ENCODE assay signal across 8 cellular contexts in genomic region chr12:46523863-46524770, GRCh38.
A peak's percentile ranks its signal among the peaks of the same experiment; 100 is the strongest.
DNase-seq lines count a peak whose midpoint lies in the region; ATAC-seq and TF ChIP-seq lines count a peak whose summit lies in the region.

No MANE protein-coding gene starts in this region.

- H3K4me1 Mint-ChIP-seq in activated CD4-positive, alpha-beta T cell treated with anti-CD3 and anti-CD28 coated beads, Interleukin-2, amount 10 ng/mL, durations not matched to agents 7 days and 5 days, result peaks cover 61% of the 10 kb centered on the region

- peak overlapping the region; percentile 98 for H3K27ac Mint-ChIP-seq in activated CD4-positive, alpha-beta T cell treated with anti-CD3 and anti-CD28 coated beads, Interleukin-2, amount 10 ng/mL, durations not matched to agents 7 days and 5 days

- peak overlapping the region; percentile 64 to 71 (median 67) for H3K27ac ChIP-seq in esophagus muscularis mucosa (replicated peaks in 1 of 4)
- peak overlapping the region; percentile 9 for H3K27ac ChIP-seq in skeletal muscle tissue (ENCODE audit: low read depth, low read length)

- H3K36me3 Mint-ChIP-seq in activated CD4-positive, alpha-beta T cell treated with anti-CD3 and anti-CD28 coated beads, Interleukin-2, amount 10 ng/mL, durations not matched to agents 7 days and 5 days (ENCODE audit: low read depth), result peaks cover 39% of the 10 kb centered on the region

- peaks cover 18% of the 10 kb centered on the region for H3K9me3 Mint-ChIP-seq in activated CD4-positive, alpha-beta T cell treated with anti-CD3 and anti-CD28 coated beads, Interleukin-2, amount 10 ng/mL, durations not matched to agents 7 days and 5 days

- no peak for TF ChIP-seq CTCF in esophagus muscularis mucosa (IDR thresholded peaks at IDR 0.05)

- no peak for TF ChIP-seq POLR2A in esophagus muscularis mucosa (IDR thresholded peaks at IDR 0.05; ENCODE audit: low read depth)

- H3K36me3 ChIP-seq in esophagus muscularis mucosa (no peaks in the 10 kb centered on the region), skeletal muscle tissue (ENCODE audit: control insufficient read depth in 3 of 3, insufficient read depth in 3 of 3, low read length in 3 of 3) (no peaks in the 10 kb centered on the region)

- intact Hi-C loops in esophagus muscularis mucosa (cut with DNase I), result loop anchor here (10.0 kb wide), 1 partner anchor 139 kb away; no protein-coding TSS in a partner anchor
- intact Hi-C loops in sciatic nerve (cut with DNase I), result no loop called here

- H3K27me3 ChIP-seq in esophagus muscularis mucosa, result no peaks in the 10 kb centered on the region
- H3K27me3 ChIP-seq in skeletal muscle tissue (ENCODE audit: control insufficient read depth in 3 of 3, insufficient read depth in 3 of 3, low read length in 3 of 3), result no peaks in the 10 kb centered on the region

- H3K9ac ChIP-seq in skeletal muscle tissue (ENCODE audit: low read depth in 1 of 3, low read length in 3 of 3), result no peak overlapping the region

- no peaks in the 10 kb centered on the region for H3K27me3 Mint-ChIP-seq in activated CD4-positive, alpha-beta T cell treated with anti-CD3 and anti-CD28 coated beads, Interleukin-2, amount 10 ng/mL, durations not matched to agents 7 days and 5 days

- peaks cover 38 to 49% (median 46%) of the 10 kb centered on the region in 4 donors for H3K4me1 ChIP-seq in esophagus muscularis mucosa
- H3K4me1 ChIP-seq in skeletal muscle tissue (ENCODE audit: control insufficient read depth in 3 of 3, insufficient read depth in 3 of 3, low read length in 3 of 3), result peaks cover 12 to 22% (median 13%) of the 10 kb centered on the region in 3 donors

- peak overlapping the region; percentile 64 for H3K4me3 Mint-ChIP-seq in activated CD4-positive, alpha-beta T cell treated with anti-CD3 and anti-CD28 coated beads, Interleukin-2, amount 10 ng/mL, durations not matched to agents 7 days and 5 days

- CTCF ChIA-PET in activated CD4-positive, alpha-beta T cell treated with anti-CD3 and anti-CD28 coated beads, Interleukin-2, amount 10 ng/mL, durations not matched to agents 7 days and 5 days (lab: Charles Lee), result interaction anchor here (0.7 to 1.4 kb wide), 13 partner anchors 10 to 876 kb away, joined by 3 to 8 read pairs (median 3); no protein-coding TSS in a partner anchor

- H3K4me3 ChIP-seq in esophagus muscularis mucosa (no peak overlapping the region), skeletal muscle tissue (ENCODE audit: low read length in 3 of 3) (no peak overlapping the region)

- DNase-seq in activated CD4-positive, alpha-beta T cell treated with anti-CD3 and anti-CD28 coated beads, Interleukin-2, amount 10 ng/mL, durations not matched to agents 7 days and 5 days, result peak; percentile 75
- DNase-seq in esophagus muscularis mucosa (ENCODE audit: extremely low spot score) (no peak), NOMO-1 (lab: John Stamatoyannopoulos, UW; ENCODE audit: unreplicated experiment in 2 of 2) (no peak), sciatic nerve (ENCODE audit: low spot score) (no peak), NCI-H1105 (lab: John Stamatoyannopoulos, UW) (no peak), ureter (ENCODE audit: low spot score) (no peak)

- H3K9me3 ChIP-seq in esophagus muscularis mucosa (no peaks in the 10 kb centered on the region), skeletal muscle tissue (ENCODE audit: control insufficient read depth in 3 of 3, low read length in 3 of 3) (no peaks in the 10 kb centered on the region)

- no peak for TF ChIP-seq EP300 in esophagus muscularis mucosa (IDR thresholded peaks at IDR 0.05)

- peak; percentile 86 for ATAC-seq in HG02678 (IDR thresholded peaks at IDR 0.05; ENCODE audit: unreplicated experiment)
- ATAC-seq in sciatic nerve, result no peak

- WGBS in esophagus muscularis mucosa, result 43% methylated on average over 10 of the region's 10 CpGs

- POLR2A ChIA-PET in activated CD4-positive, alpha-beta T cell treated with anti-CD3 and anti-CD28 coated beads, Interleukin-2, amount 10 ng/mL, durations not matched to agents 7 days and 5 days (lab: Charles Lee), result interaction anchor here (0.6 to 1.8 kb wide), 12 partner anchors 8 to 154 kb away, joined by 3 to 14 read pairs (median 4); no protein-coding TSS in a partner anchor
